In genomic region chr7:37683263-37684120, GRCh38 we compare ENCODE assay signal across 7 cellular contexts.
DNase-seq lines count a peak whose midpoint lies in the region; ATAC-seq lines count a peak whose summit lies in the region.

TSS of gene GPR141 (plus strand) at chr7:37683766. CDS start at chr7:37740394, 56,628 bp downstream.

- ATAC-seq in GM19035 (IDR thresholded peaks at IDR 0.05; ENCODE audit: unreplicated experiment) (peak; percentile 89), HG02852 (IDR thresholded peaks at IDR 0.05; ENCODE audit: unreplicated experiment) (peak; percentile 93)

- DNase-seq in NCI-H526 treated with DMSO at 0.1 percent for 48 hours (lab: John Stamatoyannopoulos, UW) (peak; percentile 8), medulla oblongata (ENCODE audit: extremely low spot score) (peak; percentile 76), NCI-H524 (lab: John Stamatoyannopoulos, UW) (no peak), NCI-H69 (lab: John Stamatoyannopoulos, UW) (no peak)
- no peak for DNase-seq in activated naive CD4-positive, alpha-beta T cell (lab: John Stamatoyannopoulos, UW)

Comparison
In these comparisons a context has a peak if more than half of its experiments do, and no peak if none do; other contexts are left out.
1. DNase-seq: peak in NCI-H526 treated with DMSO at 0.1 percent for 48 hours (single experiment) and medulla oblongata (single experiment); none in NCI-H524 (0 of 2), NCI-H69 (single experiment) and activated naive CD4-positive, alpha-beta T cell (0 of 4).